8 cellular contexts compared by ENCODE assay signal in genomic region chr2:70994445-70995226, GRCh38. TPM values are rescaled to one million over a fixed set of nuclear protein-coding genes. Genes with fewer than 3 reads are reported as not detected.
A peak's percentile ranks its signal among the peaks of the same experiment; 100 is the strongest.
DNase-seq lines count a peak whose midpoint lies in the region; ATAC-seq lines count a peak whose summit lies in the region.

TSS of gene TEX261 (minus strand) at chr2:70994873. CDS start at chr2:70994757, 116 bp downstream.

- H3K27me3 ChIP-seq in endocrine pancreas (ENCODE audit: control insufficient read depth, insufficient read depth, low read length) = no peaks in the 10 kb centered on the region

- H3K27ac ChIP-seq in mesodermal cell (ENCODE audit: low read depth, low read length, severe bottlenecking) = no peak within 1 kb of the TSS

- WGBS in mesodermal cell (ENCODE audit: insufficient coverage in 2 of 2), 2 experiments = 0 to 1% methylated on average over 57 to 59 of the region's 87 CpGs

- H3K4me1 ChIP-seq in endocrine pancreas (ENCODE audit: control insufficient read depth, insufficient read depth, low read length) = no peaks in the 10 kb centered on the region
- H3K4me1 ChIP-seq in mesodermal cell (ENCODE audit: control insufficient read depth, insufficient read depth, low read length, poor library complexity, severe bottlenecking) = no peaks in the 10 kb centered on the region

- ATAC-seq in GM19467 (IDR thresholded peaks at IDR 0.05; ENCODE audit: unreplicated experiment) = peak; percentile 95
- ATAC-seq in activated CD8-positive, alpha-beta memory T cell treated with anti-CD3 and anti-CD28 coated beads, Interleukin-2, amount 10 ng/mL, durations not matched to agents 7 days and 5 days = peak; percentile 98

- peaks cover 35% of the 10 kb centered on the region for H3K4me1 Mint-ChIP-seq in activated CD8-positive, alpha-beta memory T cell treated with anti-CD3 and anti-CD28 coated beads, Interleukin-2, amount 10 ng/mL, durations not matched to agents 7 days and 5 days

- H3K4me3 Mint-ChIP-seq in activated CD8-positive, alpha-beta memory T cell treated with anti-CD3 and anti-CD28 coated beads, Interleukin-2, amount 10 ng/mL, durations not matched to agents 7 days and 5 days = peak within 1 kb of the TSS; percentile 96

- H3K27ac Mint-ChIP-seq in activated CD8-positive, alpha-beta memory T cell treated with anti-CD3 and anti-CD28 coated beads, Interleukin-2, amount 10 ng/mL, durations not matched to agents 7 days and 5 days = peak within 1 kb of the TSS; percentile 84

- H3K9ac ChIP-seq in endocrine pancreas (ENCODE audit: control insufficient read depth, insufficient read depth, low read length) = peak within 1 kb of the TSS; percentile 86

- CTCF ChIA-PET in activated CD8-positive, alpha-beta memory T cell treated with anti-CD3 and anti-CD28 coated beads, Interleukin-2, amount 10 ng/mL, durations not matched to agents 7 days and 5 days (lab: Charles Lee) = interaction anchor here (1.2 to 3.0 kb wide), 3 partner anchors 11 to 35 kb away, joined by 3 to 18 read pairs (median 6); no protein-coding TSS in a partner anchor

- H3K36me3 ChIP-seq in endocrine pancreas (ENCODE audit: control insufficient read depth, insufficient read depth, low read length) = no peaks in the 10 kb centered on the region
- H3K36me3 ChIP-seq in mesodermal cell (ENCODE audit: control insufficient read depth, insufficient read depth, low read length) = peaks cover 26% of the 10 kb centered on the region

- H3K27me3 Mint-ChIP-seq in activated CD8-positive, alpha-beta memory T cell treated with anti-CD3 and anti-CD28 coated beads, Interleukin-2, amount 10 ng/mL, durations not matched to agents 7 days and 5 days = no peaks in the 10 kb centered on the region

- H3K4me3 ChIP-seq in endocrine pancreas (ENCODE audit: control insufficient read depth, insufficient read depth, low read length) (peak within 1 kb of the TSS; percentile 86), mesodermal cell (ENCODE audit: extremely low read depth, insufficient read depth, low read length, poor library complexity, severe bottlenecking) (peak within 1 kb of the TSS; percentile 92)

- peaks cover 6% of the 10 kb centered on the region for H3K36me3 Mint-ChIP-seq in activated CD8-positive, alpha-beta memory T cell treated with anti-CD3 and anti-CD28 coated beads, Interleukin-2, amount 10 ng/mL, durations not matched to agents 7 days and 5 days

- DNase-seq in COR-L47 (lab: John Stamatoyannopoulos, UW) = peak; percentile 87
- DNase-seq in HPDE6-E6E7 (ENCODE audit: extremely low spot score) = peak; percentile 83
- peak; percentile 81 to 91 for DNase-seq in NOMO-1 (lab: John Stamatoyannopoulos, UW; ENCODE audit: unreplicated experiment in 2 of 2)
- peak; percentile 92 for DNase-seq in activated CD8-positive, alpha-beta memory T cell treated with anti-CD3 and anti-CD28 coated beads, Interleukin-2, amount 10 ng/mL, durations not matched to agents 7 days and 5 days
- DNase-seq in stimulated activated CD8-positive, alpha-beta memory T cell treated with anti-CD3 and anti-CD28 coated beads, Interleukin-15, amount 100 ng/mL, for 4 hours (ENCODE audit: low read depth in 2 of 2) = peak; percentile 73 to 84

- H3K9me3 ChIP-seq in endocrine pancreas (ENCODE audit: control insufficient read depth, low read length) (no peaks in the 10 kb centered on the region), mesodermal cell (ENCODE audit: control insufficient read depth, low read length) (no peaks in the 10 kb centered on the region)

- no peaks in the 10 kb centered on the region for H3K9me3 Mint-ChIP-seq in activated CD8-positive, alpha-beta memory T cell treated with anti-CD3 and anti-CD28 coated beads, Interleukin-2, amount 10 ng/mL, durations not matched to agents 7 days and 5 days (ENCODE audit: low read depth)

RNA-seq across cellular contexts. Expression of gene TEX261, which starts in this region (rescaled TPM):
- total RNA-seq in activated CD8-positive, alpha-beta memory T cell treated with anti-CD3 and anti-CD28 coated beads, Interleukin-2, amount 10 ng/mL, durations not matched to agents 7 days and 5 days = 10 to 100 TPM; 39.2 to 58.1 TPM
- 28.1 TPM for polyA plus RNA-seq in mesodermal cell (2013, experiment 1 of 2)
- polyA plus RNA-seq in mesodermal cell (2013, experiment 2 of 2) = 27.2 TPM
